Comparison of ENCODE assay signal across 28 cellular contexts in genomic region chrX:68982476-68982875, GRCh38.
"Had no signal": no experiment of that assay in that cellular context is flagged by ENCODE, and none has a peak within 500 bp of the region (broad histone marks: within the 10 kb centered on the region; RNA-seq: fewer than 3 reads in every experiment).

No MANE protein-coding gene starts in this region.

- H3K9me3 Mint-ChIP-seq: naive thymus-derived CD4-positive, alpha-beta T cell; natural killer cell treated with Interleukin-12 subunit alpha and Interleukin-12 subunit beta and Interleukin-15 and Interleukin-18, amount 100 ng/mL, for 72 hours; stimulated activated naive B cell treated with anti-CD40 and anti-IgM and Interleukin-4, amounts not matched to agents 10 μg/mL and 1 μg/mL and 100 μg/mL, for 72 hours had no signal

- H3K27me3 ChIP-seq: heart left ventricle, neural progenitor cell, neutrophil, ovary, testis, thyroid gland, transverse colon, upper lobe of right lung had no signal

- H3K36me3 Mint-ChIP-seq: naive thymus-derived CD4-positive, alpha-beta T cell; natural killer cell treated with Interleukin-12 subunit alpha and Interleukin-12 subunit beta and Interleukin-15 and Interleukin-18, amount 100 ng/mL, for 72 hours; neural progenitor cell; stimulated activated naive B cell treated with anti-CD40 and anti-IgM and Interleukin-4, amounts not matched to agents 10 μg/mL and 1 μg/mL and 100 μg/mL, for 72 hours had no signal

- H3K4me3 Mint-ChIP-seq: naive thymus-derived CD4-positive, alpha-beta T cell; natural killer cell treated with Interleukin-12 subunit alpha and Interleukin-12 subunit beta and Interleukin-15 and Interleukin-18, amount 100 ng/mL, for 72 hours; neural progenitor cell; stimulated activated naive B cell treated with anti-CD40 and anti-IgM and Interleukin-4, amounts not matched to agents 10 μg/mL and 1 μg/mL and 100 μg/mL, for 72 hours had no signal

- H3K4me3 ChIP-seq: heart left ventricle, left ventricle myocardium inferior, lung, mucosa of descending colon, neural progenitor cell, ovary, skin epidermis, stomach, testis, thyroid gland, transverse colon, upper lobe of right lung had no signal

- H3K27me3 Mint-ChIP-seq: naive thymus-derived CD4-positive, alpha-beta T cell; progenitor cell of endocrine pancreas had no signal

- H3K36me3 ChIP-seq: heart left ventricle, left ventricle myocardium inferior, neural progenitor cell, neutrophil, ovary, stomach, thyroid gland, transverse colon, upper lobe of right lung had no signal

- H3K4me1 Mint-ChIP-seq: naive thymus-derived CD4-positive, alpha-beta T cell; stimulated activated naive B cell treated with anti-CD40 and anti-IgM and Interleukin-4, amounts not matched to agents 10 μg/mL and 1 μg/mL and 100 μg/mL, for 72 hours had no signal

- DNase-seq: heart left ventricle; hypothalamus; islet precursor cell; left ventricle myocardium inferior; mesendoderm; midbrain; mucosa of descending colon; naive thymus-derived CD4-positive, alpha-beta T cell; occipital lobe; ovary; right cardiac atrium; stimulated activated CD4-positive, alpha-beta T cell treated with anti-CD3 and anti-CD28 coated beads, Interleukin-12 subunit alpha, Interleukin-12 subunit beta, amount 100 ng/mL, for 4 hours; stimulated activated CD4-positive, alpha-beta T cell treated with anti-CD3 and anti-CD28 coated beads, Interleukin-15, amount 100 ng/mL, for 24 hours; stimulated activated CD4-positive, alpha-beta T cell treated with anti-CD3 and anti-CD28 coated beads, Interleukin-2, amount 100 ng/mL, for 24 hours; stimulated activated CD4-positive, alpha-beta T cell treated with anti-CD3 and anti-CD28 coated beads, Interleukin-4, amount 100 ng/mL, for 1 hour; stimulated activated naive B cell treated with anti-CD40 and anti-IgM and Interleukin-4, amounts not matched to agents 10 μg/mL and 1 μg/mL and 100 μg/mL, for 72 hours; stimulated activated naive CD8-positive, alpha-beta T cell treated with anti-CD3 and anti-CD28 coated beads, Interleukin-15, Interleukin-2, amounts not matched to agents 100 U/mL and 50 U/mL, for 24 hours; stomach; testis; thyroid gland; transverse colon; upper lobe of right lung had no signal

- H3K27ac Mint-ChIP-seq: naive thymus-derived CD4-positive, alpha-beta T cell; natural killer cell treated with Interleukin-12 subunit alpha and Interleukin-12 subunit beta and Interleukin-15 and Interleukin-18, amount 100 ng/mL, for 72 hours; progenitor cell of endocrine pancreas; stimulated activated naive B cell treated with anti-CD40 and anti-IgM and Interleukin-4, amounts not matched to agents 10 μg/mL and 1 μg/mL and 100 μg/mL, for 72 hours had no signal

- H3K27ac ChIP-seq: heart left ventricle, neural progenitor cell, neutrophil, ovary, skin epidermis, stomach, testis, thyroid gland, transverse colon, upper lobe of right lung had no signal
